ENCODE assay signal across 11 cellular contexts in the genomic region with DNA sequence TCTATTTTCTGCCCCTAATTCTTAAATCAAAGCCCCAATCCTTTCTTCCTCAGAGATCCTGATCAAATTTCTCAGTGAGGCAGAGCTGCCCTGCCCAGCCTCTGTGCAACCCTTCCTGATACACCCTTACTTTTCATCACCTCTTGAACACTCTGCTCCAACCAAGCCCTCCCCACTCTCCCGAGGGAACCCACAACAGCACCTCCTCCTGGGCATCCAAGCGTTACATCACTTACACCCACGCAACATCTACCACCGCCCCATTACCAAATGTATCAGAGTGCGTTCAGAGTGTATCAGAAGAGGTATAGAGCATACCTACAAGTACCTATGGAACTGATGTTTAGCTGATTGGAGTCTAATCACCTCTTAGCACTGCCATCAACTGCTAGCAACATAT.
DNase-seq lines count a peak whose midpoint lies in the region; ATAC-seq, FAIRE-seq and TF ChIP-seq lines count a peak whose summit lies in the region.
"Had no signal": no experiment of that assay in that cellular context is flagged by ENCODE, and none has a peak within 500 bp of the region (broad histone marks: within the 10 kb centered on the region; RNA-seq: fewer than 3 reads in every experiment).

No MANE protein-coding gene starts in this region.

- H3K4me3 ChIP-seq in H1 (ENCODE audit: extremely low read depth in 1 of 4, insufficient read depth in 2 of 4, low read depth in 3 of 4, low read length in 4 of 4) (no peak overlapping the region), stomach (no peak overlapping the region), body of pancreas (no peak overlapping the region)
- H3K4me3 ChIP-seq: hepatocyte had no signal

- TF ChIP-seq EP300 in H1 (IDR thresholded peaks at IDR 0.05; ENCODE audit: borderline replicate concordance in 1 of 2, low read depth in 2 of 2, low read length in 2 of 2) (no peak), stomach (IDR thresholded peaks at IDR 0.05) (no peak)

- DNase-seq in activated T-cell treated with anti-CD3 and anti-CD28 coated beads, Interleukin-2, amount 50 U/mL, for 4 hours, result no peak
- DNase-seq in activated T-cell treated with anti-CD3 and anti-CD28 coated beads, Interleukin-2, amount 50 U/mL, for 1 hour, result no peak
- DNase-seq in RWPE1 (ENCODE audit: low spot score) (no peak), H1 (ENCODE audit: low read depth in 1 of 2, low spot score in 2 of 2) (peak in 1 of 2 experiments; percentile 51), stomach (no peak), NCI-H2029 (lab: John Stamatoyannopoulos, UW) (no peak), body of pancreas (no peak)

- intact Hi-C loops in stomach (cut with DNase I; ENCODE audit: low total_unique reads) (no loop called here), body of pancreas (cut with DNase I) (no loop called here)

- no peak overlapping the region for H3K9ac ChIP-seq in H1 (replicated peaks in 1 of 4; ENCODE audit: extremely low read depth in 1 of 4, low read depth in 3 of 4, low read length in 3 of 4)

- H2BK5ac ChIP-seq in H1 (ENCODE audit: low read depth, low read length), result no peak overlapping the region

- H2BK15ac ChIP-seq in H1 (ENCODE audit: low read length), result no peak overlapping the region

- TF ChIP-seq POLR2A in H1 (IDR thresholded peaks at IDR 0.05; ENCODE audit: control extremely low read depth in 1 of 2, low read depth in 2 of 2, low read length in 2 of 2) (no peak), stomach (IDR thresholded peaks at IDR 0.05) (no peak), body of pancreas (IDR thresholded peaks at IDR 0.05) (no peak)

- H4K91ac ChIP-seq in H1 (replicated peaks; ENCODE audit: insufficient read length, low read length), result no peak overlapping the region

- no peak overlapping the region for H3K56ac ChIP-seq in H1 (replicated peaks; ENCODE audit: insufficient read length, low read depth, low read length)

- POLR2A ChIA-PET in RWPE1 (lab: Yijun Ruan, JAX; ENCODE audit: low non-redundant PET), result no interaction called here
- POLR2A ChIA-PET in H1 (lab: Charles Lee; ENCODE audit: partially characterized antibody), result interaction anchor here (0.7 kb wide), 1 partner anchor 816 kb away, joined by 3 read pairs; no protein-coding TSS in a partner anchor

- H2BK120ac ChIP-seq in H1 (replicated peaks; ENCODE audit: low read depth, low read length), result no peak overlapping the region

- peaks cover 42% of the 10 kb centered on the region for H3K4me1 Mint-ChIP-seq in activated T-cell treated with anti-CD3 and anti-CD28 coated beads, Interleukin-2, amount 50 U/mL, for 4 hours (ENCODE audit: low read depth)

- H3K14ac ChIP-seq in H1 (ENCODE audit: insufficient read length), result no peak overlapping the region

- H3K23ac ChIP-seq in H1 (ENCODE audit: insufficient read length), result no peak overlapping the region

- H3K36me3 ChIP-seq in H1 (ENCODE audit: control insufficient read depth in 2 of 4, insufficient read depth in 4 of 4, low read length in 3 of 4), result no peaks in the 10 kb centered on the region
- peaks cover 4 to 14% (median 9%) of the 10 kb centered on the region in 4 donors for H3K36me3 ChIP-seq in stomach
- no peaks in the 10 kb centered on the region for H3K36me3 ChIP-seq in body of pancreas (replicated peaks in 1 of 2; ENCODE audit: insufficient read depth in 1 of 2, low read depth in 2 of 2)

- WGBS in H1 (ENCODE audit: extremely low coverage in 1 of 2, insufficient coverage in 1 of 2, insufficient read length in 1 of 2, insufficient replicate concordance in 2 of 2, low coverage in 1 of 2, low lambda C conversion rate in 2 of 2, missing lambda C conversion rate in 1 of 2), 2 experiments, result 81% methylated on average over 5 of the region's 5 CpGs; no CpG with 5 or more reads in 1 of the 2 experiments
- 82 to 93% (median 89%) methylated on average over 5 of the region's 5 CpGs for WGBS in stomach, 5 donors
- 87 to 97% methylated on average over 5 of the region's 5 CpGs for WGBS in body of pancreas, 2 donors

- H4K20me1 ChIP-seq in H1 (replicated peaks in 1 of 2; ENCODE audit: control insufficient read depth in 1 of 2, insufficient read depth in 2 of 2, low read length in 2 of 2), result no peaks in the 10 kb centered on the region

- H3K4me1 ChIP-seq in H1 (replicated peaks in 1 of 4; ENCODE audit: control insufficient read depth in 3 of 4, insufficient read depth in 4 of 4, low read length in 3 of 4), result no peaks in the 10 kb centered on the region
- no peaks in the 10 kb centered on the region for H3K4me1 ChIP-seq in stomach
- no peaks in the 10 kb centered on the region for H3K4me1 ChIP-seq in body of pancreas

- H2BK20ac ChIP-seq in H1 (ENCODE audit: low read length), result no peak overlapping the region

- TF ChIP-seq CTCF in RWPE1 (conservative IDR thresholded peaks at IDR 0.05; ENCODE audit: low read depth) (no peak), H1 (IDR thresholded peaks at IDR 0.05; ENCODE audit: control extremely low read depth in 1 of 3, insufficient read depth in 1 of 3, low read depth in 1 of 3, low read length in 3 of 3) (peak; percentile 50 to 62 (median 58)), stomach (IDR thresholded peaks at IDR 0.05) (no peak), body of pancreas (IDR thresholded peaks at IDR 0.05) (no peak)

- H3K79me2 ChIP-seq in H1 (ENCODE audit: control insufficient read depth in 1 of 2, insufficient read depth in 2 of 2, low read length in 2 of 2), result no peaks in the 10 kb centered on the region
- H3K79me2 ChIP-seq: hepatocyte had no signal

- peak overlapping the region; percentile 65; the same call in 1 of the 2 replicates for H2AFZ ChIP-seq in H1 (ENCODE audit: low read length)
- H2AFZ ChIP-seq: hepatocyte had no signal

- no peak for FAIRE-seq in H1 (lab: Jason Lieb, UNC)

- no peaks in the 10 kb centered on the region for H3K27me3 Mint-ChIP-seq in activated T-cell treated with anti-CD3 and anti-CD28 coated beads, Interleukin-2, amount 50 U/mL, for 4 hours (ENCODE audit: low read depth)

- no peak overlapping the region for H3K4me2 ChIP-seq in H1 (ENCODE audit: insufficient read depth in 1 of 2, low read depth in 2 of 2, low read length in 2 of 2)
- H3K4me2 ChIP-seq: hepatocyte had no signal

- H4K5ac ChIP-seq in H1 (ENCODE audit: insufficient read length, low read depth, low read length), result no peak overlapping the region

- CTCF ChIA-PET in RWPE1 (lab: Yijun Ruan, JAX), result interaction anchor here (1.0 kb wide), 1 partner anchor 44 kb away, joined by 3 read pairs; no protein-coding TSS in a partner anchor
- CTCF ChIA-PET in H1 (lab: Charles Lee; ENCODE audit: partially characterized antibody), result interaction anchor here (0.7 to 1.9 kb wide), 6 partner anchors 11 to 337 kb away, joined by 3 to 6 read pairs (median 3); no protein-coding TSS in a partner anchor

- H3K9me3 Mint-ChIP-seq in activated T-cell treated with anti-CD3 and anti-CD28 coated beads, Interleukin-2, amount 50 U/mL, for 4 hours, result peaks cover 3% of the 10 kb centered on the region

- no peak overlapping the region for H4K8ac ChIP-seq in H1 (ENCODE audit: extremely low read depth, insufficient read depth, low read length)

- H3K23me2 ChIP-seq in H1 (ENCODE audit: low read depth, low read length), result no peaks in the 10 kb centered on the region

- peak overlapping the region; percentile 80 for H3K27ac ChIP-seq in RWPE1
- no peak overlapping the region for H3K27ac ChIP-seq in H1 (ENCODE audit: low read depth, low read length)
- H3K27ac ChIP-seq in stomach, result peak overlapping the region in 4 of 5 donors; percentile 17 to 56 (median 52)
- H3K27ac ChIP-seq in body of pancreas, result no peak overlapping the region
- H3K27ac ChIP-seq: C4-2B had no signal

- no peak overlapping the region for H2BK12ac ChIP-seq in H1 (ENCODE audit: low read depth, low read length)

- ATAC-seq in activated T-cell treated with anti-CD3 and anti-CD28 coated beads, Interleukin-2, amount 50 U/mL, for 4 hours, result no peak
- ATAC-seq in body of pancreas (no peak), HG03457 (IDR thresholded peaks at IDR 0.05; ENCODE audit: unreplicated experiment) (no peak)

- peak overlapping the region; percentile 68 for H3K4me3 Mint-ChIP-seq in activated T-cell treated with anti-CD3 and anti-CD28 coated beads, Interleukin-2, amount 50 U/mL, for 4 hours

- H3K79me1 ChIP-seq in H1 (ENCODE audit: low read depth, low read length), result no peaks in the 10 kb centered on the region

- peak; percentile 53 to 60 for TF ChIP-seq RAD21 in H1 (IDR thresholded peaks at IDR 0.05 in 1 of 2, conservative IDR thresholded peaks at IDR 0.05 in 1 of 2; ENCODE audit: low read depth in 2 of 2, low read length in 2 of 2)

- H3K36me3 Mint-ChIP-seq in activated T-cell treated with anti-CD3 and anti-CD28 coated beads, Interleukin-2, amount 50 U/mL, for 4 hours (ENCODE audit: insufficient read depth), result peaks cover 13% of the 10 kb centered on the region

- no peak overlapping the region for H3K18ac ChIP-seq in H1 (ENCODE audit: extremely low read depth, low read length)

- H3K27me3 ChIP-seq in H1 (replicated peaks in 1 of 4; ENCODE audit: control insufficient read depth in 3 of 4, extremely low read depth in 1 of 4, insufficient read depth in 3 of 4, low read length in 3 of 4) (no peaks in the 10 kb centered on the region), stomach (no peaks in the 10 kb centered on the region), body of pancreas (no peaks in the 10 kb centered on the region)
- H3K27me3 ChIP-seq: hepatocyte, neutrophil had no signal

- no peak overlapping the region for H3K4ac ChIP-seq in H1 (replicated peaks; ENCODE audit: insufficient read length, low read depth, low read length)

- no peak overlapping the region for H2AK5ac ChIP-seq in H1 (ENCODE audit: low read depth, low read length)

- H3K9me3 ChIP-seq in H1 (ENCODE audit: insufficient read depth in 2 of 2, low read depth in 1 of 2, low read length in 1 of 2) (no peaks in the 10 kb centered on the region), stomach (peaks cover 0 to 7% (median 0%) of the 10 kb centered on the region in 4 donors), body of pancreas (peaks cover 0 to 5% (median 0%) of the 10 kb centered on the region in 3 donors)
- H3K9me3 ChIP-seq: neutrophil had no signal

TF ChIP-seq in H1, 55 proteins besides CTCF, POLR2A, EP300 and RAD21:
- TF ChIP-seq CEBPB (IDR thresholded peaks at IDR 0.05; ENCODE audit: low read depth, low read length) (peak; percentile 5; the same call in 1 of the 2 replicates), EGR1 (IDR thresholded peaks at IDR 0.05; ENCODE audit: borderline replicate concordance, low read depth, low read length) (peak; percentile 31; the same call in 1 of the 2 replicates), PHF8 (conservative IDR thresholded peaks at IDR 0.05; ENCODE audit: low read depth, low read length) (no peak)

Comparison
In these comparisons a context has a peak if more than half of its experiments do, and no peak if none do; other contexts are left out.
1. H3K27ac ChIP-seq: peak in RWPE1 (single experiment) and stomach (4 of 5); none in H1 (single experiment) and body of pancreas (0 of 4).
2. CTCF ChIP-seq: peak in H1 (3 of 3); none in RWPE1 (single experiment), stomach (0 of 7) and body of pancreas (0 of 7).